In genomic region chr1:19273106-19273843, GRCh38 we compare ENCODE assay signal across 23 cellular contexts. TPM values are rescaled to one million over a fixed set of nuclear protein-coding genes. Genes with fewer than 3 reads are reported as not detected.
DNase-seq lines count a peak whose midpoint lies in the region; ATAC-seq and TF ChIP-seq lines count a peak whose summit lies in the region.
"Had no signal": no experiment of that assay in that cellular context is flagged by ENCODE, and none has a peak within 500 bp of the region (broad histone marks: within the 10 kb centered on the region; RNA-seq: fewer than 3 reads in every experiment).

No MANE protein-coding gene starts in this region.

- H3K9me3 ChIP-seq in right lobe of liver (no peaks in the 10 kb centered on the region), A673 (ENCODE audit: low read depth, low read length, poor library complexity, severe bottlenecking) (no peaks in the 10 kb centered on the region)

- peak overlapping the region; percentile 27 for H3K4me3 ChIP-seq in coronary artery
- H3K4me3 ChIP-seq in right lobe of liver = peak overlapping the region; percentile 64 to 81 (median 64)
- no peak overlapping the region for H3K4me3 ChIP-seq in A673 (ENCODE audit: low read depth, low read length, poor library complexity, severe bottlenecking)

- peaks cover 0 to 34% (median 3%) of the 10 kb centered on the region in 4 donors for H3K4me1 ChIP-seq in right lobe of liver
- no peaks in the 10 kb centered on the region for H3K4me1 ChIP-seq in A673 (ENCODE audit: insufficient read depth, low read length, poor library complexity, severe bottlenecking)

- CTCF ChIA-PET in A673 (lab: Charles Lee) = no interaction called here

- intact Hi-C loops in right lobe of liver (cut with DNase I) (no loop called here), sciatic nerve (cut with DNase I) (no loop called here), A673 (cut with micrococcal nuclease; ENCODE audit: unreplicated experiment) (no loop called here)

- BruUV-seq in A673 (replicated peaks; lab: Mats Ljungman, UMichigan) = no TSS peak

- ATAC-seq in right lobe of liver (peak; percentile 62 to 76 (median 67)), sciatic nerve (no peak)
- ATAC-seq: HCT116, SK-N-SH treated with all-trans-retinoic acid at 6 μM for 48 hours had no signal

- TF ChIP-seq CTCF in coronary artery (IDR thresholded peaks at IDR 0.05) (no peak), right lobe of liver (IDR thresholded peaks at IDR 0.05) (no peak), A673 (conservative IDR thresholded peaks at IDR 0.05; ENCODE audit: low read depth, low read length) (no peak)

- peaks cover 0 to 15% (median 6%) of the 10 kb centered on the region in 4 donors for H3K36me3 ChIP-seq in right lobe of liver
- no peaks in the 10 kb centered on the region for H3K36me3 ChIP-seq in A673 (ENCODE audit: insufficient read depth, low read length, poor library complexity, severe bottlenecking)

- H3K27me3 ChIP-seq in right lobe of liver (no peaks in the 10 kb centered on the region), A673 (replicated peaks; ENCODE audit: insufficient read depth, low read depth, low read length, poor library complexity) (no peaks in the 10 kb centered on the region)

- TF ChIP-seq POLR2A in right lobe of liver (IDR thresholded peaks at IDR 0.05) = no peak

- DNase-seq in activated effector memory CD4-positive, alpha-beta T cell treated with anti-CD3 and anti-CD28 coated beads, Interleukin-2, amount 50 U/mL, for 16 hours = peak; percentile 50
- no peak for DNase-seq in activated effector memory CD4-positive, alpha-beta T cell treated with Interleukin-2 at 50 U/mL for 16 hours
- DNase-seq in coronary artery (ENCODE audit: low spot score) (no peak), right lobe of liver (peak; percentile 76 to 92 (median 84)), sciatic nerve (ENCODE audit: low spot score) (peak; percentile 33), NCI-H2171 (lab: John Stamatoyannopoulos, UW) (no peak), A673 (ENCODE audit: low spot score) (no peak)
- DNase-seq in stimulated activated naive CD4-positive, alpha-beta T cell (lab: John Stamatoyannopoulos, UW) = no peak
- DNase-seq: activated B cell treated with CpG ODN at 0.5 μM for 24 hours; activated CD4-positive, alpha-beta memory T cell treated with anti-CD3 and anti-CD28 coated beads for 36 hours; activated naive CD4-positive, alpha-beta T cell treated with anti-CD3 and anti-CD28 coated beads, Interleukin-2, amount 10 ng/mL, durations not matched to agents 7 days and 5 days; COR-L47; cortex of kidney; hippocampal formation; Karpas-422; NCI-H1048; NCI-H2081 treated with DMSO at 0.1 percent for 48 hours; NCI-H510A treated with DMSO at 0.1 percent for 48 hours; RPMI8226; stimulated activated CD4-positive, alpha-beta T cell treated with anti-CD3 and anti-CD28 coated beads, Interleukin-12 subunit alpha, Interleukin-12 subunit beta, amount 100 ng/mL, for 4 hours had no signal

- POLR2A ChIA-PET in A673 (lab: Charles Lee; ENCODE audit: low non-redundant PET) = no interaction called here

- 21% methylated on average over 14 of the region's 22 CpGs for WGBS in right lobe of liver (ENCODE audit: insufficient coverage, low coverage, low lambda C conversion rate, missing lambda C conversion rate)

- H3K27ac ChIP-seq in coronary artery (no peak overlapping the region), right lobe of liver (peak overlapping the region; percentile 91 to 97 (median 93)), A673 (ENCODE audit: low read depth, low read length, poor library complexity, severe bottlenecking) (no peak overlapping the region)

RNA-seq across cellular contexts. Expression of gene AKR7A3, which starts 15.3 kb away (rescaled TPM):
- 100 to 1,000 TPM in 4 of 6 experiments, 10 to 100 TPM in 2; 58.1 to 169 (median 130) TPM for total RNA-seq in right lobe of liver
- total RNA-seq in sciatic nerve = 1.6 TPM
- total RNA-seq in A673 (2021) = 1.9 and 2.6 TPM in 2 replicates
- total RNA-seq: A172 had no signal

RNA-seq across cellular contexts. Expression of gene MRTO4, which starts 21.7 kb away (rescaled TPM):
- total RNA-seq in right lobe of liver = 10 to 100 TPM in 2 of 6 experiments, 1 to 10 TPM in 4; 7.0 to 17.3 (median 8.2) TPM
- 13.1 TPM for total RNA-seq in sciatic nerve
- total RNA-seq in A673 (2021) = 125 and 145 TPM in 2 replicates

RNA-seq across cellular contexts. Expression of gene EMC1, which starts 22.0 kb away (rescaled TPM):
- total RNA-seq in right lobe of liver (10 to 100 TPM; 18.6 to 32.7 (median 25.3) TPM), sciatic nerve (37.8 TPM), A673 (2021) (75.9 and 84.3 TPM in 2 replicates)

RNA-seq across cellular contexts. Expression of gene AKR7A2, which starts 38.7 kb away (rescaled TPM):
- total RNA-seq in right lobe of liver = 10 to 100 TPM; 41.4 to 85.1 (median 51.2) TPM
- total RNA-seq in sciatic nerve = 35.8 TPM
- 57.2 and 61.5 TPM in 2 replicates for total RNA-seq in A673 (2021)

RNA-seq across cellular contexts. Expression of gene SLC66A1, which starts 38.9 kb away (rescaled TPM):
- total RNA-seq in right lobe of liver (10 to 100 TPM in 3 of 6 experiments, 1 to 10 TPM in 3; 8.4 to 20.6 (median 11.2) TPM), sciatic nerve (10.8 TPM), A673 (2021) (18.3 and 22.0 TPM in 2 replicates)

Comparison
In these comparisons a context has a peak if more than half of its experiments do, and no peak if none do; other contexts are left out.
1. DNase-seq: peak in activated effector memory CD4-positive, alpha-beta T cell treated with anti-CD3 and anti-CD28 coated beads, Interleukin-2, amount 50 U/mL, for 16 hours (single experiment), right lobe of liver (3 of 3) and sciatic nerve (single experiment); none in activated effector memory CD4-positive, alpha-beta T cell treated with Interleukin-2 at 50 U/mL for 16 hours (single experiment), coronary artery (single experiment), NCI-H2171 (single experiment), stimulated activated naive CD4-positive, alpha-beta T cell (0 of 6) and A673 (single experiment).
2. H3K27ac ChIP-seq: peak in right lobe of liver (3 of 3); none in coronary artery (0 of 2) and A673 (single experiment).
3. RNA of gene AKR7A3, which starts 15.3 kb away (total RNA-seq): 58.1 to 169 TPM in right lobe of liver; 1.9 to 2.6 TPM in A673 and 1.6 TPM in sciatic nerve (single experiment); every median in the first group is over 10 times any median in the second.